ENCODE assay signal across 8 cellular contexts in genomic region chr1:12153181-12153785, GRCh38. TPM values are rescaled to one million over a fixed set of nuclear protein-coding genes. Genes with fewer than 3 reads are reported as not detected.
DNase-seq lines count a peak whose midpoint lies in the region; ATAC-seq and TF ChIP-seq lines count a peak whose summit lies in the region.

No MANE protein-coding gene starts in this region.

- no peaks in the 10 kb centered on the region for H3K9me3 ChIP-seq in PC-3 (ENCODE audit: low read length)
- H3K9me3 ChIP-seq in osteoblast (ENCODE audit: low read depth, low read length) = peaks cover 3% of the 10 kb centered on the region

- peaks cover 10% of the 10 kb centered on the region for H3K36me3 Mint-ChIP-seq in activated CD4-positive, alpha-beta T cell treated with anti-CD3 and anti-CD28 coated beads, Interleukin-2, amount 10 ng/mL, durations not matched to agents 24 days and 14 days (ENCODE audit: low read depth)
- peaks cover 7% of the 10 kb centered on the region for H3K36me3 Mint-ChIP-seq in effector memory CD8-positive, alpha-beta T cell (ENCODE audit: insufficient read depth)

- H3K4me1 ChIP-seq in PC-3 (ENCODE audit: insufficient read depth, low read length) (peaks cover 30% of the 10 kb centered on the region), osteoblast (ENCODE audit: insufficient read depth, low read length) (peaks cover 20% of the 10 kb centered on the region)

- ATAC-seq in PC-3 (peak; percentile 82), HG03135 (IDR thresholded peaks at IDR 0.05; ENCODE audit: unreplicated experiment) (no peak)
- ATAC-seq in effector memory CD8-positive, alpha-beta T cell (replicated peaks) = peak; percentile 52

- BruUV-seq in PC-3 (replicated peaks; lab: Mats Ljungman, UMichigan) = no TSS peak

- POLR2A ChIA-PET in PC-3 (lab: Charles Lee; ENCODE audit: unreplicated experiment) = interaction anchor here (0.5 kb wide), 2 partner anchors 16 to 20 kb away, joined by 10 to 11 read pairs; no protein-coding TSS in a partner anchor

- peak; percentile 67 for DNase-seq in activated CD4-positive, alpha-beta T cell treated with anti-CD3 and anti-CD28 coated beads, Interleukin-2, amount 10 ng/mL, durations not matched to agents 24 days and 14 days
- DNase-seq in activated CD4-positive, alpha-beta T cell treated with anti-CD3 and anti-CD28 coated beads for 1 hour = no peak
- DNase-seq in PC-3 (peak; percentile 34), osteoblast (ENCODE audit: insufficient read length, low spot score, missing footprints) (peak; percentile 98), iPS-NIHi11 (ENCODE audit: low spot score) (no peak), NCI-H748 (lab: John Stamatoyannopoulos, UW; ENCODE audit: unreplicated experiment) (no peak)
- DNase-seq in effector memory CD8-positive, alpha-beta T cell = peak in 1 of 3 experiments; percentile 30

- H3K4me3 ChIP-seq in PC-3 (ENCODE audit: low read length) (no peak overlapping the region), osteoblast (ENCODE audit: insufficient read depth, low read length) (peak overlapping the region; percentile 36)

- CTCF ChIA-PET in PC-3 (lab: Charles Lee) = no interaction called here

- H3K79me2 ChIP-seq in PC-3 (ENCODE audit: low read length) = no peaks in the 10 kb centered on the region
- no peaks in the 10 kb centered on the region for H3K79me2 ChIP-seq in osteoblast (ENCODE audit: insufficient read depth, low read length)

- peak overlapping the region; percentile 20; the same call in 1 of the 2 replicates for H3K27ac ChIP-seq in PC-3 (ENCODE audit: low read length)
- peak overlapping the region; percentile 91 for H3K27ac ChIP-seq in osteoblast (ENCODE audit: low read depth, low read length)

- H2AFZ ChIP-seq in PC-3 (ENCODE audit: low read length) (peak overlapping the region; percentile 68), osteoblast (ENCODE audit: low read length) (peak overlapping the region; percentile 71)

- no peak for TF ChIP-seq CTCF in PC-3 (conservative IDR thresholded peaks at IDR 0.05; ENCODE audit: low read depth, low read length)
- TF ChIP-seq CTCF in osteoblast (IDR thresholded peaks at IDR 0.05; ENCODE audit: extremely low read depth, low read depth, low read length) = no peak

- H3K4me1 Mint-ChIP-seq in activated CD4-positive, alpha-beta T cell treated with anti-CD3 and anti-CD28 coated beads, Interleukin-2, amount 10 ng/mL, durations not matched to agents 24 days and 14 days = peaks cover 81% of the 10 kb centered on the region
- H3K4me1 Mint-ChIP-seq in effector memory CD8-positive, alpha-beta T cell (ENCODE audit: low read depth in 2 of 2) = peaks cover 81 to 87% of the 10 kb centered on the region in 2 donors

- H3K4me3 Mint-ChIP-seq in activated CD4-positive, alpha-beta T cell treated with anti-CD3 and anti-CD28 coated beads, Interleukin-2, amount 10 ng/mL, durations not matched to agents 24 days and 14 days = peak overlapping the region; percentile 26
- H3K4me3 Mint-ChIP-seq in effector memory CD8-positive, alpha-beta T cell = peak overlapping the region; percentile 63 to 69

- H4K20me1 ChIP-seq in PC-3 (ENCODE audit: low read length) = no peaks in the 10 kb centered on the region
- H4K20me1 ChIP-seq in osteoblast (ENCODE audit: insufficient read depth, low read length) = no peaks in the 10 kb centered on the region

- no peaks in the 10 kb centered on the region for H3K36me3 ChIP-seq in PC-3 (ENCODE audit: low read depth, low read length)
- no peaks in the 10 kb centered on the region for H3K36me3 ChIP-seq in osteoblast (ENCODE audit: insufficient read depth, low read length)

- H3K4me2 ChIP-seq in PC-3 (ENCODE audit: low read length) (peak overlapping the region; percentile 46; the same call in 1 of the 2 replicates), osteoblast (ENCODE audit: insufficient read depth, low read length) (peak overlapping the region; percentile 65)

- no peaks in the 10 kb centered on the region for H3K9me2 ChIP-seq in PC-3 (replicated peaks; ENCODE audit: low read length)

- peaks cover 9% of the 10 kb centered on the region for H3K9me3 Mint-ChIP-seq in activated CD4-positive, alpha-beta T cell treated with anti-CD3 and anti-CD28 coated beads, Interleukin-2, amount 10 ng/mL, durations not matched to agents 24 days and 14 days
- peaks cover 0 to 6% of the 10 kb centered on the region in 2 donors for H3K9me3 Mint-ChIP-seq in effector memory CD8-positive, alpha-beta T cell

- no peak overlapping the region for H3K9ac ChIP-seq in PC-3 (ENCODE audit: low read length)

- H3K27me3 ChIP-seq in PC-3 (ENCODE audit: low read length) (no peaks in the 10 kb centered on the region), osteoblast (ENCODE audit: insufficient read depth, low read length) (no peaks in the 10 kb centered on the region)

- no peaks in the 10 kb centered on the region for H3F3A ChIP-seq in PC-3 (ENCODE audit: low read length, unreplicated experiment)

- intact Hi-C loops in activated CD4-positive, alpha-beta T cell treated with anti-CD3 and anti-CD28 coated beads, Interleukin-2, amount 10 ng/mL, durations not matched to agents 24 days and 14 days (cut with micrococcal nuclease) = no loop called here
- intact Hi-C loops in PC-3 (cut with micrococcal nuclease) = no loop called here

- H3K27ac Mint-ChIP-seq in activated CD4-positive, alpha-beta T cell treated with anti-CD3 and anti-CD28 coated beads, Interleukin-2, amount 10 ng/mL, durations not matched to agents 24 days and 14 days = peak overlapping the region; percentile 91
- H3K27ac Mint-ChIP-seq in effector memory CD8-positive, alpha-beta T cell = peak overlapping the region; percentile 94 to 95

- H3K27me3 Mint-ChIP-seq in activated CD4-positive, alpha-beta T cell treated with anti-CD3 and anti-CD28 coated beads, Interleukin-2, amount 10 ng/mL, durations not matched to agents 24 days and 14 days = no peaks in the 10 kb centered on the region
- H3K27me3 Mint-ChIP-seq in effector memory CD8-positive, alpha-beta T cell = no peaks in the 10 kb centered on the region

RNA-seq across cellular contexts. Expression of gene TNFRSF1B, which starts 13.5 kb away (rescaled TPM):
- 145 TPM in 2 replicates for total RNA-seq in activated CD4-positive, alpha-beta T cell treated with anti-CD3 and anti-CD28 coated beads, Interleukin-2, amount 10 ng/mL, durations not matched to agents 24 days and 14 days
- total RNA-seq in PC-3 (2014; rRNA removed) = 0.29 and 1.3 TPM in 2 replicates
- 11.2 and 12.7 TPM in 2 replicates for total RNA-seq in osteoblast

Comparison
In these comparisons a context has a peak if more than half of its experiments do, and no peak if none do; other contexts are left out.
1. DNase-seq: peak in activated CD4-positive, alpha-beta T cell treated with anti-CD3 and anti-CD28 coated beads, Interleukin-2, amount 10 ng/mL, durations not matched to agents 24 days and 14 days (single experiment), PC-3 (single experiment) and osteoblast (single experiment); none in activated CD4-positive, alpha-beta T cell treated with anti-CD3 and anti-CD28 coated beads for 1 hour (single experiment), iPS-NIHi11 (single experiment) and NCI-H748 (single experiment).
2. RNA of gene TNFRSF1B, which starts 13.5 kb away (total RNA-seq): 145 TPM in activated CD4-positive, alpha-beta T cell treated with anti-CD3 and anti-CD28 coated beads, Interleukin-2, amount 10 ng/mL, durations not matched to agents 24 days and 14 days; 11.2 to 12.7 TPM in osteoblast and 0.29 to 1.3 TPM in PC-3; every median in the first group is over 10 times any median in the second.